ENCODE assay signal across 19 cellular contexts in genomic region chr13:112759053-112759452, GRCh38.
"Had no signal": no experiment of that assay in that cellular context is flagged by ENCODE, and none has a peak within 500 bp of the region (broad histone marks: within the 10 kb centered on the region; RNA-seq: fewer than 3 reads in every experiment).

No MANE protein-coding gene starts in this region.

- H3K27ac Mint-ChIP-seq: activated CD4-positive, alpha-beta memory T cell treated with anti-CD3 and anti-CD28 coated beads, Interleukin-2, amount 10 ng/mL, durations not matched to agents 7 days and 5 days; activated naive CD8-positive, alpha-beta T cell treated with anti-CD3 and anti-CD28 coated beads, Interleukin-2, amount 10 ng/mL, durations not matched to agents 7 days and 5 days; naive B cell had no signal

- DNase-seq: activated CD4-positive, alpha-beta memory T cell treated with anti-CD3 and anti-CD28 coated beads, Interleukin-2, amount 10 ng/mL, durations not matched to agents 7 days and 5 days; activated gamma-delta T cell; activated naive CD8-positive, alpha-beta T cell treated with anti-CD3 and anti-CD28 coated beads, Interleukin-2, amount 10 ng/mL, durations not matched to agents 7 days and 5 days; activated T-cell treated with anti-CD3 and anti-CD28 coated beads, Interleukin-2, amount 50 U/mL, for 48 hours; anterior cingulate cortex; brain microvascular endothelial cell; effector CD4-positive, alpha-beta T cell; foreskin keratinocyte; heart right ventricle; left lung; mammary epithelial cell; naive B cell; stimulated activated CD4-positive, alpha-beta T cell treated with anti-CD3 and anti-CD28 coated beads, Interleukin-12 subunit alpha, Interleukin-12 subunit beta, amount 100 ng/mL, for 4 hours; stimulated activated CD4-positive, alpha-beta T cell treated with anti-CD3 and anti-CD28 coated beads, Interleukin-2, amount 100 ng/mL, for 24 hours; stomach; upper lobe of right lung had no signal

- ATAC-seq: foreskin keratinocyte, heart right ventricle, left lung, upper lobe of right lung had no signal

- H3K4me3 Mint-ChIP-seq: activated CD4-positive, alpha-beta memory T cell treated with anti-CD3 and anti-CD28 coated beads, Interleukin-2, amount 10 ng/mL, durations not matched to agents 7 days and 5 days; activated naive CD8-positive, alpha-beta T cell treated with anti-CD3 and anti-CD28 coated beads, Interleukin-2, amount 10 ng/mL, durations not matched to agents 7 days and 5 days; central memory CD8-positive, alpha-beta T cell; naive B cell had no signal

- H3K36me3 Mint-ChIP-seq: activated naive CD8-positive, alpha-beta T cell treated with anti-CD3 and anti-CD28 coated beads, Interleukin-2, amount 10 ng/mL, durations not matched to agents 7 days and 5 days; naive B cell had no signal

- H3K4me3 ChIP-seq: coronary artery, heart right ventricle, left lung, stomach, thoracic aorta, upper lobe of right lung had no signal

- H3K27ac ChIP-seq: brain microvascular endothelial cell, coronary artery, foreskin keratinocyte, heart right ventricle, left lung, stomach, thoracic aorta, upper lobe of right lung had no signal

- H3K9me3 ChIP-seq: left lung, stomach, thoracic aorta, upper lobe of right lung had no signal

- H3K27me3 Mint-ChIP-seq: activated CD4-positive, alpha-beta memory T cell treated with anti-CD3 and anti-CD28 coated beads, Interleukin-2, amount 10 ng/mL, durations not matched to agents 7 days and 5 days; activated naive CD8-positive, alpha-beta T cell treated with anti-CD3 and anti-CD28 coated beads, Interleukin-2, amount 10 ng/mL, durations not matched to agents 7 days and 5 days; central memory CD8-positive, alpha-beta T cell; naive B cell had no signal

- H3K9me3 Mint-ChIP-seq: activated CD4-positive, alpha-beta memory T cell treated with anti-CD3 and anti-CD28 coated beads, Interleukin-2, amount 10 ng/mL, durations not matched to agents 7 days and 5 days; activated naive CD8-positive, alpha-beta T cell treated with anti-CD3 and anti-CD28 coated beads, Interleukin-2, amount 10 ng/mL, durations not matched to agents 7 days and 5 days; central memory CD8-positive, alpha-beta T cell had no signal

- H3K4me1 ChIP-seq: foreskin keratinocyte had no signal

- H3K4me1 Mint-ChIP-seq: central memory CD8-positive, alpha-beta T cell had no signal

- H3K36me3 ChIP-seq: brain microvascular endothelial cell, stomach, thoracic aorta, upper lobe of right lung had no signal

- H3K27me3 ChIP-seq: brain microvascular endothelial cell, foreskin keratinocyte, heart right ventricle, left lung, stomach, upper lobe of right lung had no signal
